ENCODE assay signal across 10 cellular contexts in the genomic region with DNA sequence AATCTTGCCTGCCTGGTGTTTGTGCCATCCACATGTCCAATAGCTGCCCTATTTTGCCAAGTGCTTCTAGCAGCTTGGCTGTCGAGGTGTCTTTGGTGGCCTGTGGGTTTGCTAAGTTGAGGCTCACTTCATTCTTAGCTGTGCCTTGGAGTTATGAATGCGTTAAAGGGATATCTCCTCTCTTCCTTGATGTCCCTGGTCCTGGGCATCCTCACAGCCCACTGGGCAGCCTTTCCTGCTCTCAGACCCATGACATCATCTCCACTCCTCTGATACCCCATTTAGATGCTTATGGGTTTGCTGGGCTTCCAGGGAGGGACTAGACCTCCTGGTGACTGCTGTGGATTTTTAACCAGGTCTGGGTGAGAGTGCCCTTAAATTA. TPM values are rescaled to one million over a fixed set of nuclear protein-coding genes. Genes with fewer than 3 reads are reported as not detected.
A peak's percentile ranks its signal among the peaks of the same experiment; 100 is the strongest.
DNase-seq lines count a peak whose midpoint lies in the region; ATAC-seq, FAIRE-seq and TF ChIP-seq lines count a peak whose summit lies in the region.
"Had no signal": no experiment of that assay in that cellular context is flagged by ENCODE, and none has a peak within 500 bp of the region (broad histone marks: within the 10 kb centered on the region; RNA-seq: fewer than 3 reads in every experiment).

No MANE protein-coding gene starts in this region.

- POLR2A ChIA-PET in A549 (lab: Yijun Ruan, JAX), result no interaction called here
- POLR2A ChIA-PET in HEK293 (lab: Yijun Ruan, JAX), result interaction anchor here (0.6 kb wide), 1 partner anchor 205 kb away, joined by 6 read pairs; no protein-coding TSS in a partner anchor

- H3K4me3 ChIP-seq in A549 (peak overlapping the region; percentile 89; the same call in 2 of the 3 replicates), HEK293 (ENCODE audit: low read depth, low read length) (peak overlapping the region; percentile 66; the same call in 1 of the 2 replicates), brain microvascular endothelial cell (ENCODE audit: low read depth, low read length) (peak overlapping the region; percentile 76), muscle layer of colon (ENCODE audit: low read depth in 1 of 2, low read length in 2 of 2) (peak overlapping the region in 1 of 2 donors; percentile 76)

- H3K9me3 ChIP-seq in A549 (no peaks in the 10 kb centered on the region), HEK293 (ENCODE audit: control insufficient read depth, insufficient read depth, low read depth, low read length) (no peaks in the 10 kb centered on the region), muscle layer of colon (ENCODE audit: low read length) (no peaks in the 10 kb centered on the region)

- H3K27me3 ChIP-seq in brain microvascular endothelial cell (replicated peaks) (no peaks in the 10 kb centered on the region), muscle layer of colon (ENCODE audit: control insufficient read depth in 1 of 2, insufficient read depth in 2 of 2, low read length in 2 of 2) (no peaks in the 10 kb centered on the region)

- 96% methylated on average over 2 of the region's 2 CpGs for WGBS in A549 (ENCODE audit: missing lambda C conversion rate)

- DNase-seq in A549 (ENCODE audit: low read depth in 1 of 2, low spot score in 1 of 2) (no peak), brain microvascular endothelial cell (no peak), NCI-H2107 treated with DMSO at 0.1 percent for 48 hours (lab: John Stamatoyannopoulos, UW; ENCODE audit: unreplicated experiment) (no peak), SW480 (ENCODE audit: low spot score) (no peak)
- DNase-seq: NCI-H1694 treated with DMSO at 0.1 percent for 48 hours had no signal

- H3K27ac ChIP-seq in A549 (peak overlapping the region in 1 of 2 experiments; percentile 98; a peak in 4 of 6 replicates), HEK293 (ENCODE audit: extremely low read depth, low read depth, low read length) (no peak overlapping the region), brain microvascular endothelial cell (no peak overlapping the region), muscle layer of colon (ENCODE audit: low read depth, low read length) (no peak overlapping the region)

- no peak for TF ChIP-seq EP300 in A549 (IDR thresholded peaks at IDR 0.05)

- H3K36me3 ChIP-seq in HEK293 (ENCODE audit: control insufficient read depth in 2 of 2, insufficient read depth in 1 of 2, low read length in 2 of 2) (no peaks in the 10 kb centered on the region), brain microvascular endothelial cell (replicated peaks) (no peaks in the 10 kb centered on the region), muscle layer of colon (ENCODE audit: insufficient read depth, low read length) (no peaks in the 10 kb centered on the region)

- FAIRE-seq in A549 (lab: Jason Lieb, UNC), result no peak
- FAIRE-seq: G401.6 had no signal

- TF ChIP-seq CTCF in A549 (IDR thresholded peaks at IDR 0.05) (no peak), HEK293 (tag by site-specific recombination; IDR thresholded peaks at IDR 0.05) (no peak), brain microvascular endothelial cell (IDR thresholded peaks at IDR 0.05; ENCODE audit: low read depth, low read length, missing control alignments) (no peak)

- peak overlapping the region; percentile 99 for H3K4me2 ChIP-seq in A549

- H3K4me1 ChIP-seq in A549, result peaks cover 16% of the 10 kb centered on the region
- 0 out of 2 replicates have a peak, but pooled peaks cover 4% of the 10 kb centered on the region for H3K4me1 ChIP-seq in HEK293 (ENCODE audit: control insufficient read depth, insufficient read depth, low read length)
- H3K4me1 ChIP-seq in muscle layer of colon (ENCODE audit: insufficient read depth, low read length), result peaks cover 19% of the 10 kb centered on the region

- no peak for ATAC-seq in A549
- ATAC-seq in GM18517 (IDR thresholded peaks at IDR 0.05; ENCODE audit: unreplicated experiment), result no peak
- no peak for ATAC-seq in HG03457 (IDR thresholded peaks at IDR 0.05; ENCODE audit: unreplicated experiment)

- no peak for TF ChIP-seq POLR2A in A549 (IDR thresholded peaks at IDR 0.05; ENCODE audit: low read length)

- CTCF ChIA-PET in A549 (lab: Yijun Ruan, JAX) (interaction anchor here (1.1 to 1.6 kb wide), 2 partner anchors 119 to 123 kb away, joined by 3 to 4 read pairs; no protein-coding TSS in a partner anchor), HEK293 (lab: Yijun Ruan, JAX) (interaction anchor here (0.6 to 1.2 kb wide), 3 partner anchors 24 to 123 kb away, joined by 3 to 7 read pairs (median 6); no protein-coding TSS in a partner anchor)

- H3K9ac ChIP-seq in muscle layer of colon (ENCODE audit: low read length), result peak overlapping the region; percentile 8

- TF ChIP-seq RAD21 in A549 (conservative IDR thresholded peaks at IDR 0.05 in 1 of 2, IDR thresholded peaks at IDR 0.05 in 1 of 2), result no peak

- in situ Hi-C loops in brain microvascular endothelial cell (cut with HindIII; ENCODE audit: low pct_ligation_motif_present, low sequenced_read_pairs), result no loop called here

TF ChIP-seq in A549, 52 proteins besides CTCF, POLR2A, EP300 and RAD21:
- no peak for TF ChIP-seq EHF (CRISPR knock-in tag; IDR thresholded peaks at IDR 0.05)
- no peak for TF ChIP-seq PHF8 (IDR thresholded peaks at IDR 0.05; ENCODE audit: borderline replicate concordance, low read depth)
- TF ChIP-seq FOSL2 (IDR thresholded peaks at IDR 0.05), result no peak
- no peak for TF ChIP-seq FOSL2 (CRISPR knock-in tag; IDR thresholded peaks at IDR 0.05)
- no peak for TF ChIP-seq CBX2 (IDR thresholded peaks at IDR 0.05; ENCODE audit: borderline replicate concordance, low read depth)
- TF ChIP-seq HDAC2 (IDR thresholded peaks at IDR 0.05), result no peak
- no peak for TF ChIP-seq HEYL (CRISPR knock-in tag; IDR thresholded peaks at IDR 0.05)
- TF ChIP-seq TP53 (CRISPR knock-in tag; IDR thresholded peaks at IDR 0.05), result no peak
- no peak for TF ChIP-seq JUNB (IDR thresholded peaks at IDR 0.05)
- no peak for TF ChIP-seq KDM1A (IDR thresholded peaks at IDR 0.05; ENCODE audit: low read depth)
- TF ChIP-seq CBX8 (IDR thresholded peaks at IDR 0.05), result no peak
- no peak for TF ChIP-seq RARB (CRISPR knock-in tag; IDR thresholded peaks at IDR 0.05)
- TF ChIP-seq BHLHE40 (IDR thresholded peaks at IDR 0.05; ENCODE audit: low read depth, low read length), result no peak
- no peak for TF ChIP-seq MAFK (IDR thresholded peaks at IDR 0.05; ENCODE audit: partially characterized antibody)
- TF ChIP-seq SREBF2 (IDR thresholded peaks at IDR 0.05), result no peak
TF ChIP-seq in A549: peak in this region for 0.

TF ChIP-seq in HEK293, 187 proteins besides CTCF, POLR2A, EP300 and RAD21:
- peak; percentile 30; the same call in 1 of the 2 replicates for TF ChIP-seq ZIC2 (tag by site-specific recombination; IDR thresholded peaks at IDR 0.05)
- TF ChIP-seq, protein P1, sequence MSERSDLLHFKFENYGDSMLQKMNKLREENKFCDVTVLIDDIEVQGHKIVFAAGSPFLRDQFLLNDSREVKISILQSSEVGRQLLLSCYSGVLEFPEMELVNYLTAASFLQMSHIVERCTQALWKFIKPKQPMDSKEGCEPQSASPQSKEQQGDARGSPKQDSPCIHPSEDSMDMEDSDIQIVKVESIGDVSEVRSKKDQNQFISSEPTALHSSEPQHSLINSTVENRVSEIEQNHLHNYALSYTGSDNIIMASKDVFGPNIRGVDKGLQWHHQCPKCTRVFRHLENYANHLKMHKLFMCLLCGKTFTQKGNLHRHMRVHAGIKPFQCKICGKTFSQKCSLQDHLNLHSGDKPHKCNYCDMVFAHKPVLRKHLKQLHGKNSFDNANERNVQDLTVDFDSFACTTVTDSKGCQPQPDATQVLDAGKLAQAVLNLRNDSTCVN (tag by site-specific recombination; optimal IDR thresholded peaks at IDR 0.05), result no peak
- TF ChIP-seq, protein P2, sequence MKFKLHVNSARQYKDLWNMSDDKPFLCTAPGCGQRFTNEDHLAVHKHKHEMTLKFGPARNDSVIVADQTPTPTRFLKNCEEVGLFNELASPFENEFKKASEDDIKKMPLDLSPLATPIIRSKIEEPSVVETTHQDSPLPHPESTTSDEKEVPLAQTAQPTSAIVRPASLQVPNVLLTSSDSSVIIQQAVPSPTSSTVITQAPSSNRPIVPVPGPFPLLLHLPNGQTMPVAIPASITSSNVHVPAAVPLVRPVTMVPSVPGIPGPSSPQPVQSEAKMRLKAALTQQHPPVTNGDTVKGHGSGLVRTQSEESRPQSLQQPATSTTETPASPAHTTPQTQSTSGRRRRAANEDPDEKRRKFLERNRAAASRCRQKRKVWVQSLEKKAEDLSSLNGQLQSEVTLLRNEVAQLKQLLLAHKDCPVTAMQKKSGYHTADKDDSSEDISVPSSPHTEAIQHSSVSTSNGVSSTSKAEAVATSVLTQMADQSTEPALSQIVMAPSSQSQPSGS (tag by site-specific recombination; IDR thresholded peaks at IDR 0.05; ENCODE audit: low read depth), result 0 out of 2 replicates have a peak, but pooled peaks have one; percentile 33
- peak; percentile 35; the same call in 1 of the 2 replicates for TF ChIP-seq GLIS1 (tag by site-specific recombination; IDR thresholded peaks at IDR 0.05)
- no peak for TF ChIP-seq ZNF654 (tag by site-specific recombination; IDR thresholded peaks at IDR 0.05; ENCODE audit: low read depth)

RNA-seq across cellular contexts. Expression of a gene that starts 1.3 kb away (rescaled TPM):
- polyA plus RNA-seq in A549 (2011; rRNA removed) (13.2 and 15.8 TPM in 2 replicates), A549 (2017; fragmentation: RNase III; extraction: RNeasy Plus Mini Kit Qiagen cat#74134 plus additional on column Dnase treatment) (10.5 to 11.6 TPM (median 11.2 TPM) in 3 replicates)
- polyA plus RNA-seq in A549 (2012; cell fraction: cytosol; rRNA removed), result 8.7 and 13.3 TPM in 2 replicates
- polyA plus RNA-seq in A549 (2012; cell fraction: nucleus; rRNA removed), result 8.2 and 10.1 TPM in 2 replicates
- polyA minus RNA-seq in A549 (2011; rRNA and poly(A)+ RNA removed), result 13.8 and 15.3 TPM in 2 replicates
